1 cellular context compared by ENCODE assay signal in genomic region chrX:47620303-47620685, GRCh38.
TF ChIP-seq lines count a peak whose summit lies in the region.

No MANE protein-coding gene starts in this region.

TF ChIP-seq in GM23338, 12 proteins besides CTCF, POLR2A, EP300 and RAD21:
- TF ChIP-seq NANOG (IDR thresholded peaks at IDR 0.05; ENCODE audit: borderline replicate concordance) = no peak
- no peak for TF ChIP-seq JUNB (IDR thresholded peaks at IDR 0.05; ENCODE audit: unreplicated experiment)
- no peak for TF ChIP-seq EZH2phosphoT487 (IDR thresholded peaks at IDR 0.05; ENCODE audit: unreplicated experiment)
- TF ChIP-seq ZNF114 (CRISPR knock-in tag; IDR thresholded peaks at IDR 0.05) = no peak
- no peak for TF ChIP-seq REST (IDR thresholded peaks at IDR 0.05; ENCODE audit: unreplicated experiment)
- TF ChIP-seq ZNF462 (CRISPR knock-in tag; IDR thresholded peaks at IDR 0.05) = no peak
- no peak for TF ChIP-seq STAT1 (IDR thresholded peaks at IDR 0.05; ENCODE audit: unreplicated experiment)
- TF ChIP-seq ZNF331 (CRISPR knock-in tag; IDR thresholded peaks at IDR 0.05; ENCODE audit: low read depth) = no peak
- TF ChIP-seq CREB1 (CRISPR knock-in tag; IDR thresholded peaks at IDR 0.05; ENCODE audit: low read depth) = no peak
- no peak for TF ChIP-seq ETS1 (IDR thresholded peaks at IDR 0.05)
- TF ChIP-seq POLR2AphosphoS5 (IDR thresholded peaks at IDR 0.05; ENCODE audit: low read depth) = no peak
- TF ChIP-seq EZH2 (IDR thresholded peaks at IDR 0.05; ENCODE audit: low read depth, unreplicated experiment) = no peak
